ENCODE assay signal across 3 cellular contexts in genomic region chr11:59692915-59693314, GRCh38.
A peak's percentile ranks its signal among the peaks of the same experiment; 100 is the strongest.
TF ChIP-seq lines count a peak whose summit lies in the region.

No MANE protein-coding gene starts in this region.

TF ChIP-seq in HCT116, 20 proteins besides CTCF, POLR2A, EP300 and RAD21:
- TF ChIP-seq ZBTB33 (IDR thresholded peaks at IDR 0.05; ENCODE audit: extremely low read depth, insufficient replicate concordance, low read length) (no peak), CBX3 (IDR thresholded peaks at IDR 0.05; ENCODE audit: low read depth) (peak; percentile 77)

TF ChIP-seq in HEK293, 187 proteins besides CTCF, POLR2A, EP300 and RAD21:
- TF ChIP-seq ZNF19 (tag by site-specific recombination; IDR thresholded peaks at IDR 0.05; ENCODE audit: low read depth): no peak
- no peak for TF ChIP-seq ZNF175 (tag by site-specific recombination; IDR thresholded peaks at IDR 0.05)
- peak; percentile 95 for TF ChIP-seq ZNF791 (tag by site-specific recombination; IDR thresholded peaks at IDR 0.05)
- peak; percentile 79 for TF ChIP-seq SETDB1 (IDR thresholded peaks at IDR 0.05; ENCODE audit: insufficient read length, low read length)
- no peak for TF ChIP-seq GLI2 (tag by site-specific recombination; IDR thresholded peaks at IDR 0.05; ENCODE audit: borderline replicate concordance, low read depth)
- no peak for TF ChIP-seq ZNF10 (tag by site-specific recombination; IDR thresholded peaks at IDR 0.05)
- TF ChIP-seq, protein P1, sequence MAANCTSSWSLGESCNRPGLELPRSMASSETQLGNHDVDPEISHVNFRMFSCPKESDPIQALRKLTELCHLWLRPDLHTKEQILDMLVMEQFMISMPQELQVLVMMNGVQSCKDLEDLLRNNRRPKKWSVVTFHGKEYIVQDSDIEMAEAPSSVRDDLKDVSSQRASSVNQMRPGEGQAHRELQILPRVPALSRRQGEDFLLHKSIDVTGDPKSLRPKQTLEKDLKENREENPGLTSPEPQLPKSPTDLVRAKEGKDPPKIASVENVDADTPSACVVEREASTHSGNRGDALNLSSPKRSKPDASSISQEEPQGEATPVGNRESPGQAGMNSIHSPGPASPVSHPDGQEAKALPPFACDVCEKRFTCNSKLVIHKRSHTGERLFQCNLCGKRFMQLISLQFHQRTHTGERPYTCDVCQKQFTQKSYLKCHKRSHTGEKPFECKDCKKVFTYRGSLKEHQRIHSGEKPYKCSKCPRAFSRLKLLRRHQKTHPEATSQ (tag by site-specific recombination; IDR thresholded peaks at IDR 0.05): no peak
- no peak for TF ChIP-seq ZSCAN30 (tag by site-specific recombination; IDR thresholded peaks at IDR 0.05)
- no peak for TF ChIP-seq ZNF48 (tag by site-specific recombination; IDR thresholded peaks at IDR 0.05)
- no peak for TF ChIP-seq ZNF701 (tag by site-specific recombination; IDR thresholded peaks at IDR 0.05)
- no peak for TF ChIP-seq ZNF488 (tag by site-specific recombination; IDR thresholded peaks at IDR 0.05)
- no peak for TF ChIP-seq ZNF837 (tag by site-specific recombination; IDR thresholded peaks at IDR 0.05)
- TF ChIP-seq ZNF610 (tag by site-specific recombination; IDR thresholded peaks at IDR 0.05; ENCODE audit: borderline replicate concordance): no peak

TF ChIP-seq in K562, 482 proteins besides CTCF, POLR2A, EP300 and RAD21:
- TF ChIP-seq PHTF2 (CRISPR knock-in tag; IDR thresholded peaks at IDR 0.05) (no peak), CBX3 (IDR thresholded peaks at IDR 0.05; ENCODE audit: borderline replicate concordance in 1 of 2, low read length in 2 of 2) (peak in 1 of 2 experiments; percentile 67; a peak in 1 of 3 replicates), GATAD2B (IDR thresholded peaks at IDR 0.05; ENCODE audit: borderline replicate concordance) (no peak), NRF1 (conservative IDR thresholded peaks at IDR 0.05 in 1 of 2, IDR thresholded peaks at IDR 0.05 in 1 of 2) (no peak), TRIM28 (IDR thresholded peaks at IDR 0.05) (peak; percentile 74; the same call in 1 of the 2 replicates)
